Comparison of ENCODE assay signal across 24 cellular contexts in genomic region chr6:41185991-41186675, GRCh38. TPM values are rescaled to one million over a fixed set of nuclear protein-coding genes. Genes with fewer than 3 reads are reported as not detected.
DNase-seq lines count a peak whose midpoint lies in the region; ATAC-seq, FAIRE-seq and TF ChIP-seq lines count a peak whose summit lies in the region.
"Had no signal": no experiment of that assay in that cellular context is flagged by ENCODE, and none has a peak within 500 bp of the region (broad histone marks: within the 10 kb centered on the region; RNA-seq: fewer than 3 reads in every experiment).

No MANE protein-coding gene starts in this region.

- peak overlapping the region; percentile 33 for H3K27ac ChIP-seq in DND-41 (ENCODE audit: low read length)
- H3K27ac ChIP-seq in kidney (ENCODE audit: low read depth in 2 of 2, low read length in 2 of 2) = no peak overlapping the region
- H3K27ac ChIP-seq: body of pancreas, colonic mucosa, GM23248, SJSA1 had no signal

- H4K20me1 ChIP-seq in DND-41 (ENCODE audit: insufficient read depth, low read length) = no peaks in the 10 kb centered on the region

- TF ChIP-seq CTCF in DND-41 (IDR thresholded peaks at IDR 0.05; ENCODE audit: borderline replicate concordance, extremely low read depth, low read length, poor library complexity, severe bottlenecking) (no peak), kidney (IDR thresholded peaks at IDR 0.05; ENCODE audit: borderline replicate concordance, extremely low read depth, insufficient read depth) (no peak)

- intact Hi-C loops in kidney (cut with DNase I) = no loop called here

- FAIRE-seq in kidney (lab: Jason Lieb, UNC) = no peak
- FAIRE-seq: A204.1, GM19239 had no signal

- CTCF ChIA-PET in activated CD4-positive, alpha-beta T cell treated with anti-CD3 and anti-CD28 coated beads, Interleukin-2, amount 10 ng/mL, durations not matched to agents 7 days and 5 days (lab: Charles Lee) = interaction anchor here (1.2 kb wide), 1 partner anchor 15 kb away, joined by 4 read pairs; no protein-coding TSS in a partner anchor

- ATAC-seq in DND-41 (ENCODE audit: insufficient read depth, low read depth) (no peak), GM21723 (IDR thresholded peaks at IDR 0.05; ENCODE audit: unreplicated experiment) (no peak)
- no peak for ATAC-seq in naive thymus-derived CD8-positive, alpha-beta T cell
- ATAC-seq: activated naive CD8-positive, alpha-beta T cell treated with anti-CD3 and anti-CD28 coated beads, Interleukin-2, amount 50 U/mL, for 24 hours; body of pancreas had no signal

- H3K4me1 ChIP-seq in DND-41 (ENCODE audit: insufficient read depth, low read length) = peaks cover 12% of the 10 kb centered on the region; the same call in 1 of the 2 replicates
- no peaks in the 10 kb centered on the region for H3K4me1 ChIP-seq in kidney (ENCODE audit: control insufficient read depth in 1 of 2, insufficient read depth in 1 of 2, low read depth in 1 of 2, low read length in 2 of 2)
- H3K4me1 ChIP-seq: BE2C, body of pancreas, colonic mucosa, SJSA1 had no signal

- H3K4me3 Mint-ChIP-seq in activated CD4-positive, alpha-beta T cell treated with anti-CD3 and anti-CD28 coated beads, Interleukin-2, amount 10 ng/mL, durations not matched to agents 7 days and 5 days = no peak overlapping the region
- no peak overlapping the region for H3K4me3 Mint-ChIP-seq in naive thymus-derived CD8-positive, alpha-beta T cell
- H3K4me3 Mint-ChIP-seq: activated naive CD8-positive, alpha-beta T cell treated with anti-CD3 and anti-CD28 coated beads, Interleukin-2, amount 50 U/mL, for 24 hours had no signal

- H3K9me3 Mint-ChIP-seq in activated CD4-positive, alpha-beta T cell treated with anti-CD3 and anti-CD28 coated beads, Interleukin-2, amount 10 ng/mL, durations not matched to agents 7 days and 5 days = peaks cover 16% of the 10 kb centered on the region
- peaks cover 0 to 11% (median 3%) of the 10 kb centered on the region in 9 donors for H3K9me3 Mint-ChIP-seq in naive thymus-derived CD8-positive, alpha-beta T cell
- H3K9me3 Mint-ChIP-seq: activated naive CD8-positive, alpha-beta T cell treated with anti-CD3 and anti-CD28 coated beads, Interleukin-2, amount 50 U/mL, for 24 hours had no signal

- H3K27me3 Mint-ChIP-seq in activated CD4-positive, alpha-beta T cell treated with anti-CD3 and anti-CD28 coated beads, Interleukin-2, amount 10 ng/mL, durations not matched to agents 7 days and 5 days = no peaks in the 10 kb centered on the region
- H3K27me3 Mint-ChIP-seq in naive thymus-derived CD8-positive, alpha-beta T cell = no peaks in the 10 kb centered on the region
- H3K27me3 Mint-ChIP-seq: activated naive CD8-positive, alpha-beta T cell treated with anti-CD3 and anti-CD28 coated beads, Interleukin-2, amount 50 U/mL, for 24 hours had no signal

- H3K27ac Mint-ChIP-seq in activated CD4-positive, alpha-beta T cell treated with anti-CD3 and anti-CD28 coated beads, Interleukin-2, amount 10 ng/mL, durations not matched to agents 7 days and 5 days = peak overlapping the region; percentile 79
- H3K27ac Mint-ChIP-seq in naive thymus-derived CD8-positive, alpha-beta T cell = peak overlapping the region in 6 of 10 donors; percentile 49 to 84 (median 70)
- H3K27ac Mint-ChIP-seq: activated naive CD8-positive, alpha-beta T cell treated with anti-CD3 and anti-CD28 coated beads, Interleukin-2, amount 50 U/mL, for 24 hours had no signal

- 0 out of 2 replicates have a peak overlapping the region, but pooled peaks have one; percentile 21 for H2AFZ ChIP-seq in DND-41 (ENCODE audit: low read depth, low read length)
- H2AFZ ChIP-seq: GM23248 had no signal

- H3K9ac ChIP-seq in DND-41 (ENCODE audit: low read depth, low read length) (no peak overlapping the region), kidney (ENCODE audit: low read length in 2 of 2) (no peak overlapping the region)
- H3K9ac ChIP-seq: GM23248 had no signal

- H3K9me3 ChIP-seq in DND-41 (ENCODE audit: insufficient read depth, low read length, severe bottlenecking) = peaks cover 11% of the 10 kb centered on the region
- H3K9me3 ChIP-seq in kidney (ENCODE audit: control insufficient read depth in 1 of 2, low read length in 2 of 2) = peaks cover 0 to 7% of the 10 kb centered on the region in 2 donors
- H3K9me3 ChIP-seq: BE2C, body of pancreas, colonic mucosa had no signal

- H3K79me2 ChIP-seq in DND-41 (ENCODE audit: insufficient read depth, low read length) = no peaks in the 10 kb centered on the region

- POLR2A ChIA-PET in activated CD4-positive, alpha-beta T cell treated with anti-CD3 and anti-CD28 coated beads, Interleukin-2, amount 10 ng/mL, durations not matched to agents 7 days and 5 days (lab: Charles Lee) = no interaction called here
- POLR2A ChIA-PET in naive thymus-derived CD8-positive, alpha-beta T cell (lab: Charles Lee) = no interaction called here

- 0 out of 2 replicates have a peak, but pooled peaks cover 3% of the 10 kb centered on the region for H3K36me3 ChIP-seq in DND-41 (ENCODE audit: insufficient read depth, low read length)
- no peaks in the 10 kb centered on the region for H3K36me3 ChIP-seq in kidney (ENCODE audit: control insufficient read depth in 1 of 2, insufficient read depth in 2 of 2, low read length in 2 of 2)
- H3K36me3 ChIP-seq: BE2C, colonic mucosa, SJSA1 had no signal

- H3K4me3 ChIP-seq in DND-41 (ENCODE audit: low read depth in 1 of 2, low read length in 2 of 2) (no peak overlapping the region), kidney (ENCODE audit: low read length in 2 of 2) (no peak overlapping the region)
- H3K4me3 ChIP-seq: body of pancreas, colonic mucosa, GM23248, SJSA1 had no signal

- H3K27me3 ChIP-seq in DND-41 (ENCODE audit: insufficient read depth, low read length, poor library complexity) = no peaks in the 10 kb centered on the region
- H3K27me3 ChIP-seq: BE2C, body of pancreas, colonic mucosa had no signal

- H3K4me1 Mint-ChIP-seq in activated CD4-positive, alpha-beta T cell treated with anti-CD3 and anti-CD28 coated beads, Interleukin-2, amount 10 ng/mL, durations not matched to agents 7 days and 5 days = peaks cover 56% of the 10 kb centered on the region
- H3K4me1 Mint-ChIP-seq in naive thymus-derived CD8-positive, alpha-beta T cell = peaks cover 14 to 74% (median 46%) of the 10 kb centered on the region in 4 donors

- peaks cover 17% of the 10 kb centered on the region for H3K36me3 Mint-ChIP-seq in activated CD4-positive, alpha-beta T cell treated with anti-CD3 and anti-CD28 coated beads, Interleukin-2, amount 10 ng/mL, durations not matched to agents 7 days and 5 days (ENCODE audit: low read depth)
- H3K36me3 Mint-ChIP-seq in naive thymus-derived CD8-positive, alpha-beta T cell = peaks cover 0 to 10% (median 5%) of the 10 kb centered on the region in 3 donors

- H3K4me2 ChIP-seq in DND-41 (ENCODE audit: insufficient read depth, low read length) = no peak overlapping the region

- DNase-seq in activated CD4-positive, alpha-beta T cell treated with anti-CD3 and anti-CD28 coated beads, Interleukin-2, amount 10 ng/mL, durations not matched to agents 7 days and 5 days = no peak
- no peak for DNase-seq in activated CD4-positive, alpha-beta T cell treated with anti-CD3 and anti-CD28 coated beads, Interleukin-2, amount 50 U/mL, for 4 hours
- DNase-seq in DND-41 (no peak), UCSD-AML1 (lab: John Stamatoyannopoulos, UW; ENCODE audit: unreplicated experiment) (peak; percentile 57), DMS79 (lab: John Stamatoyannopoulos, UW) (no peak), kidney (no peak)
- no peak for DNase-seq in naive thymus-derived CD8-positive, alpha-beta T cell
- DNase-seq: activated naive CD8-positive, alpha-beta T cell treated with anti-CD3 and anti-CD28 coated beads, Interleukin-2, amount 50 U/mL, for 24 hours; BE2C; body of pancreas; colonic mucosa; GDM1; glutamatergic neuron; GM23248; NCI-H187; NCI-H2227 treated with DMSO at 0.1 percent for 48 hours; stimulated activated CD8-positive, alpha-beta memory T cell treated with anti-CD3 and anti-CD28 coated beads, Interleukin-4, amount 100 ng/mL, for 48 hours had no signal

RNA-seq across cellular contexts. Expression of gene TREML2, which starts 14.8 kb away (rescaled TPM):
- 10 to 100 TPM; 22.9 to 25.8 TPM for total RNA-seq in activated CD4-positive, alpha-beta T cell treated with anti-CD3 and anti-CD28 coated beads, Interleukin-2, amount 10 ng/mL, durations not matched to agents 7 days and 5 days
- total RNA-seq in naive thymus-derived CD8-positive, alpha-beta T cell = 1 to 10 TPM; 1.7 to 1.9 TPM
- 1 to 10 TPM in 1 of 3 donors, under 1 TPM in 2; 0.65 to 1.5 (median 0.70) TPM for polyA plus RNA-seq in naive thymus-derived CD8-positive, alpha-beta T cell
- 0.41 TPM for total RNA-seq in kidney
- polyA plus RNA-seq in kidney (ENCODE audit: insufficient read depth, low read depth, low replicate concordance) = not detected
- total RNA-seq: body of pancreas, GM23248, SJSA1 had no signal
- polyA plus RNA-seq: GM23248 had no signal

RNA-seq across cellular contexts. Expression of gene TREM2, which starts 23.2 kb away (rescaled TPM):
- not detected for total RNA-seq in activated CD4-positive, alpha-beta T cell treated with anti-CD3 and anti-CD28 coated beads, Interleukin-2, amount 10 ng/mL, durations not matched to agents 7 days and 5 days
- total RNA-seq in naive thymus-derived CD8-positive, alpha-beta T cell = under 1 TPM in 1 of 2 experiments, not detected in 1; 0.49 TPM
- not detected for polyA plus RNA-seq in naive thymus-derived CD8-positive, alpha-beta T cell
- 7.8 TPM for total RNA-seq in kidney
- 3.5 TPM for polyA plus RNA-seq in kidney (ENCODE audit: insufficient read depth, low read depth, low replicate concordance)
- total RNA-seq: GM23248, liver, SJSA1 had no signal
- polyA plus RNA-seq: GM23248 had no signal

RNA-seq across cellular contexts. Expression of gene TREML1, which starts 32.0 kb away (rescaled TPM):
- total RNA-seq in activated CD4-positive, alpha-beta T cell treated with anti-CD3 and anti-CD28 coated beads, Interleukin-2, amount 10 ng/mL, durations not matched to agents 7 days and 5 days = not detected
- total RNA-seq in naive thymus-derived CD8-positive, alpha-beta T cell = not detected
- polyA plus RNA-seq in naive thymus-derived CD8-positive, alpha-beta T cell = not detected
- total RNA-seq in kidney = 1.0 TPM
- not detected for polyA plus RNA-seq in kidney (ENCODE audit: insufficient read depth, low read depth, low replicate concordance)
- total RNA-seq: body of pancreas, colonic mucosa, GM23248, SJSA1, temporal lobe had no signal
- polyA plus RNA-seq: GM23248 had no signal

RNA-seq across cellular contexts. Expression of gene TREML4, which starts 42.0 kb away (rescaled TPM):
- not detected for total RNA-seq in activated CD4-positive, alpha-beta T cell treated with anti-CD3 and anti-CD28 coated beads, Interleukin-2, amount 10 ng/mL, durations not matched to agents 7 days and 5 days
- not detected for total RNA-seq in naive thymus-derived CD8-positive, alpha-beta T cell
- not detected for polyA plus RNA-seq in naive thymus-derived CD8-positive, alpha-beta T cell
- total RNA-seq in kidney = not detected
- not detected for polyA plus RNA-seq in kidney (ENCODE audit: insufficient read depth, low read depth, low replicate concordance)
- total RNA-seq: body of pancreas, colonic mucosa, GM23248, omental fat pad, SJSA1, temporal lobe had no signal
- polyA plus RNA-seq: GM23248 had no signal

Comparison
In these comparisons a context has a peak if more than half of its experiments do, and no peak if none do; other contexts are left out.
1. RNA of gene TREML2, which starts 14.8 kb away (total RNA-seq): 22.9 to 25.8 TPM in activated CD4-positive, alpha-beta T cell treated with anti-CD3 and anti-CD28 coated beads, Interleukin-2, amount 10 ng/mL, durations not matched to agents 7 days and 5 days; 1.7 to 1.9 TPM in naive thymus-derived CD8-positive, alpha-beta T cell and 0.41 TPM in kidney (single experiment); every median in the first group is over 4 times any median in the second.